1 cellular context compared by ENCODE assay signal in genomic region chr5:176536902-176537607, GRCh38.
TF ChIP-seq lines count a peak whose summit lies in the region.

TSS of gene RNF44 (minus strand) at chr5:176537402. CDS start at chr5:176532472, 4,930 bp downstream.

TF ChIP-seq in HepG2, 621 proteins besides CTCF, POLR2A, EP300 and RAD21 (continued from another document and continues in another):
- TF ChIP-seq POGK (CRISPR knock-in tag; conservative IDR thresholded peaks at IDR 0.05) (no peak), ATF3 (CRISPR knock-in tag; IDR thresholded peaks at IDR 0.05) (no peak), SNAPC4 (CRISPR knock-in tag; IDR thresholded peaks at IDR 0.05) (no peak), TAF1 (CRISPR knock-in tag; IDR thresholded peaks at IDR 0.05) (peak; percentile 57; the same call in 1 of the 2 replicates), ZKSCAN5 (CRISPR knock-in tag; IDR thresholded peaks at IDR 0.05) (no peak), RARG (CRISPR knock-in tag; IDR thresholded peaks at IDR 0.05; ENCODE audit: low read depth) (no peak), RAD51 (IDR thresholded peaks at IDR 0.05; ENCODE audit: borderline replicate concordance) (peak; percentile 55; the same call in 1 of the 2 replicates), ZNF136 (CRISPR knock-in tag; IDR thresholded peaks at IDR 0.05; ENCODE audit: low read depth) (no peak), THAP9 (CRISPR knock-in tag; IDR thresholded peaks at IDR 0.05; ENCODE audit: borderline replicate concordance) (no peak), E2F5 (CRISPR knock-in tag; conservative IDR thresholded peaks at IDR 0.05) (peak; percentile 32; the same call in 1 of the 2 replicates), ARID2 (CRISPR knock-in tag; IDR thresholded peaks at IDR 0.05; ENCODE audit: borderline replicate concordance) (no peak), GPN1 (CRISPR knock-in tag; IDR thresholded peaks at IDR 0.05; ENCODE audit: borderline replicate concordance) (no peak), FOSL2 (CRISPR knock-in tag; IDR thresholded peaks at IDR 0.05) (no peak; the same call in 1 of the 2 replicates), ERF (CRISPR knock-in tag; IDR thresholded peaks at IDR 0.05) (no peak; the same call in 1 of the 2 replicates), AHR (CRISPR knock-in tag; IDR thresholded peaks at IDR 0.05) (0 out of 2 replicates have a peak, but pooled peaks have one; percentile 41), FOXK1 (CRISPR knock-in tag; IDR thresholded peaks at IDR 0.05; ENCODE audit: borderline replicate concordance, low read depth) (no peak), MLXIP (CRISPR knock-in tag; IDR thresholded peaks at IDR 0.05; ENCODE audit: borderline replicate concordance) (no peak), GFI1 (CRISPR knock-in tag; IDR thresholded peaks at IDR 0.05; ENCODE audit: borderline replicate concordance) (0 out of 2 replicates have a peak, but pooled peaks have one; percentile 44), DNMT3B (CRISPR knock-in tag; conservative IDR thresholded peaks at IDR 0.05) (no peak), SMAD1 (CRISPR knock-in tag; IDR thresholded peaks at IDR 0.05; ENCODE audit: borderline replicate concordance, low read depth) (peak; percentile 73; the same call in 1 of the 2 replicates), ZSCAN5A (CRISPR knock-in tag; IDR thresholded peaks at IDR 0.05; ENCODE audit: borderline replicate concordance) (no peak), ZKSCAN8 (CRISPR knock-in tag; IDR thresholded peaks at IDR 0.05; ENCODE audit: borderline replicate concordance) (0 out of 2 replicates have a peak, but pooled peaks have one; percentile 55), HIC2 (CRISPR knock-in tag; IDR thresholded peaks at IDR 0.05; ENCODE audit: low read depth) (no peak), NFYB (CRISPR knock-in tag; IDR thresholded peaks at IDR 0.05) (peak; percentile 65), ZBTB33 (CRISPR knock-in tag; IDR thresholded peaks at IDR 0.05) (no peak), ZBTB2 (CRISPR knock-in tag; IDR thresholded peaks at IDR 0.05; ENCODE audit: low read depth) (no peak), NFKBIZ (CRISPR knock-in tag; IDR thresholded peaks at IDR 0.05) (no peak), ZNF10 (CRISPR knock-in tag; IDR thresholded peaks at IDR 0.05; ENCODE audit: borderline replicate concordance, low read depth) (no peak), PLRG1 (conservative IDR thresholded peaks at IDR 0.05) (no peak), ZMAT3 (CRISPR knock-in tag; conservative IDR thresholded peaks at IDR 0.05) (no peak), ZNF614 (CRISPR knock-in tag; IDR thresholded peaks at IDR 0.05; ENCODE audit: borderline replicate concordance) (no peak; the same call in 1 of the 2 replicates), HDAC2 (CRISPR knock-in tag; IDR thresholded peaks at IDR 0.05) (peak; percentile 21; the same call in 1 of the 2 replicates), MEIS2 (CRISPR knock-in tag; IDR thresholded peaks at IDR 0.05) (0 out of 2 replicates have a peak, but pooled peaks have one; percentile 4), MAX (IDR thresholded peaks at IDR 0.05) (peak; percentile 69), HNRNPH1 (optimal IDR thresholded peaks at IDR 0.05; ENCODE audit: low read depth, low read length) (no peak), ZNF549 (CRISPR knock-in tag; IDR thresholded peaks at IDR 0.05) (no peak), GTF3A (CRISPR knock-in tag; conservative IDR thresholded peaks at IDR 0.05) (no peak)
